In the genomic region with DNA sequence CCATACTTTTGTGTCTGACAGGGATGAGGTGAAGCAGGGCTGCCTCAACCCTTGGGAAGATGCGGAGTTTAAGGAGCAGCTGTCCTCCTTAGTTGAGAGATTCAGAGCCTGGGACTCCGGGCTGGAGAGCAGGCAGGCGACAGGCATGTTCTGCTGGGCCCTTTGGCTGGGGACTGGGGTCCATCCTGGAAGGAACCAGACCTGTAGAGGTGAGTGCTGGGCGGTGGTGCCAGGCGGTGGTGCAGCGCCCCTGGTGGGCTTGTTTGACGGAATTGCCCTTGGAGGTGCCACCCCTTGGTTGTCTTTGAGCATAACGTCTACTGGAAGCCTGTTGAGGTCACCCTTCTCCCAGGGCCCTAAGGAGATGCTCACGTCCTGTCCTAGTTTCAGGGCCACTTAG, we compare ENCODE assay signal across 39 cellular contexts. TPM values are rescaled to one million over a fixed set of nuclear protein-coding genes. Genes with fewer than 3 reads are reported as not detected.
A peak's percentile ranks its signal among the peaks of the same experiment; 100 is the strongest.
DNase-seq lines count a peak whose midpoint lies in the region; ATAC-seq, FAIRE-seq and TF ChIP-seq lines count a peak whose summit lies in the region.
"Had no signal": no experiment of that assay in that cellular context is flagged by ENCODE, and none has a peak within 500 bp of the region (broad histone marks: within the 10 kb centered on the region; RNA-seq: fewer than 3 reads in every experiment).

No MANE protein-coding gene starts in this region.

- ATAC-seq in K562 = no peak
- ATAC-seq: effector memory CD8-positive, alpha-beta T cell; stimulated activated naive CD8-positive, alpha-beta T cell treated with anti-CD3 and anti-CD28 coated beads, Interleukin-15, Interleukin-2, amounts not matched to agents 100 U/mL and 50 U/mL, for 24 hours had no signal

- no peak for TF ChIP-seq EP300 in K562 (IDR thresholded peaks at IDR 0.05; ENCODE audit: low read length)
- no peak for TF ChIP-seq EP300 in suprapubic skin (IDR thresholded peaks at IDR 0.05)

- POLR2A ChIA-PET in K562 (lab: Yijun Ruan, JAX) = interaction anchor here (0.7 kb wide), 1 partner anchor 35 kb away, joined by 5 read pairs; no protein-coding TSS in a partner anchor

- DNase-seq in NCI-H82 (lab: John Stamatoyannopoulos, UW) (peak; percentile 36), NCI-H82 treated with DMSO at 0.1 percent for 48 hours (lab: John Stamatoyannopoulos, UW; ENCODE audit: unreplicated experiment) (no peak), HFFc6 (no peak), K562 (ENCODE audit: extremely low read depth in 1 of 4, low spot score in 3 of 4) (no peak), neural progenitor cell (ENCODE audit: low spot score) (no peak), MM.1S (no peak), suprapubic skin (ENCODE audit: low spot score in 2 of 2) (no peak), D721Med (ENCODE audit: insufficient read length, low spot score) (no peak)
- DNase-seq: 8988T; activated CD4-positive, alpha-beta T cell treated with anti-CD3 and anti-CD28 coated beads for 48 hours; activated effector memory CD4-positive, alpha-beta T cell treated with Interleukin-2 at 50 U/mL for 16 hours; activated T-cell treated with anti-CD3 and anti-CD28 coated beads, Interleukin-2, amount 50 U/mL, for 1 hour; CD4-positive, CD25-positive, alpha-beta regulatory T cell; cortex of kidney; effector memory CD8-positive, alpha-beta T cell; glutamatergic neuron; KBM-7; left ventricle myocardium inferior; MG63; NCI-H1417; NCI-H2081 treated with DMSO at 0.1 percent for 48 hours; NCI-H2227 treated with DMSO at 0.1 percent for 48 hours; retina; stimulated activated naive CD8-positive, alpha-beta T cell treated with anti-CD3 and anti-CD28 coated beads, Interleukin-15, Interleukin-2, amounts not matched to agents 100 U/mL and 50 U/mL, for 24 hours; SW 1271; T-helper 9 cell; testis had no signal

- H3K9ac ChIP-seq in K562 (ENCODE audit: insufficient read depth in 1 of 2, low read depth in 2 of 2, low read length in 2 of 2) (no peak overlapping the region), neural progenitor cell (no peak overlapping the region), MM.1S (ENCODE audit: low read length) (no peak overlapping the region)

- intact Hi-C loops in K562 (cut with micrococcal nuclease) = no loop called here

- H3K4me1 ChIP-seq in K562 (replicated peaks in 1 of 2; ENCODE audit: control insufficient read depth in 2 of 2, insufficient read depth in 2 of 2, low read length in 2 of 2) = peaks cover 0 to 5% of the 10 kb centered on the region in 2 experiments; a peak in 2 of 5 replicates
- no peaks in the 10 kb centered on the region for H3K4me1 ChIP-seq in neural progenitor cell
- H3K4me1 ChIP-seq in MM.1S (ENCODE audit: low read length) = no peaks in the 10 kb centered on the region
- H3K4me1 ChIP-seq in suprapubic skin = no peaks in the 10 kb centered on the region
- H3K4me1 ChIP-seq: left ventricle myocardium inferior, testis had no signal

- H3K36me3 ChIP-seq in K562 (ENCODE audit: control insufficient read depth, insufficient read depth, low read length) (no peaks in the 10 kb centered on the region), neural progenitor cell (no peaks in the 10 kb centered on the region), MM.1S (replicated peaks; ENCODE audit: insufficient read depth, low read length) (no peaks in the 10 kb centered on the region), suprapubic skin (no peaks in the 10 kb centered on the region)
- H3K36me3 ChIP-seq: left ventricle myocardium inferior, MG63, pancreas, SJCRH30 had no signal

- TF ChIP-seq CTCF in HFFc6 (IDR thresholded peaks at IDR 0.05) = peak; percentile 24; the same call in 1 of the 2 replicates
- TF ChIP-seq CTCF in K562 (IDR thresholded peaks at IDR 0.05 in 2 of 3, conservative IDR thresholded peaks at IDR 0.05 in 1 of 3; ENCODE audit: insufficient read depth in 2 of 3, low read depth in 1 of 3, low read length in 3 of 3) = peak; percentile 12 to 59 (median 18); a peak in 4 of 6 replicates
- peak; percentile 29 for TF ChIP-seq CTCF in neural progenitor cell (IDR thresholded peaks at IDR 0.05)
- TF ChIP-seq CTCF in MM.1S (IDR thresholded peaks at IDR 0.05; ENCODE audit: low read length) = no peak
- no peak for TF ChIP-seq CTCF in suprapubic skin (IDR thresholded peaks at IDR 0.05)
- no peak for TF ChIP-seq CTCF in D721Med (IDR thresholded peaks at IDR 0.05; ENCODE audit: insufficient read depth, missing control alignments)

- no peaks in the 10 kb centered on the region for H4K20me1 ChIP-seq in K562 (replicated peaks; ENCODE audit: control insufficient read depth, insufficient read depth, low read length)
- no peaks in the 10 kb centered on the region for H4K20me1 ChIP-seq in neural progenitor cell (ENCODE audit: low read depth)
- no peaks in the 10 kb centered on the region for H4K20me1 ChIP-seq in MM.1S (ENCODE audit: insufficient read depth, low read length)

- H3K9me3 Mint-ChIP-seq in HFFc6 = peaks cover 41% of the 10 kb centered on the region
- H3K9me3 Mint-ChIP-seq in neural progenitor cell = no peaks in the 10 kb centered on the region
- H3K9me3 Mint-ChIP-seq: effector memory CD8-positive, alpha-beta T cell; neural crest cell had no signal

- H3K4me3 ChIP-seq in K562 (no peak overlapping the region), neural progenitor cell (no peak overlapping the region), MM.1S (ENCODE audit: low read length) (no peak overlapping the region), suprapubic skin (no peak overlapping the region)
- H3K4me3 ChIP-seq: left ventricle myocardium inferior, MG63, pancreas, SJCRH30, testis had no signal

- CTCF ChIA-PET in K562 (lab: Yijun Ruan, JAX; ENCODE audit: low intra/inter-chr PET ratio) = no interaction called here

- no peak for FAIRE-seq in K562 (lab: Jason Lieb, UNC)
- no peak for FAIRE-seq in D721Med (lab: Jason Lieb, UNC)
- FAIRE-seq: bronchial epithelial cell, GM12891, keratinocyte, pancreas, RCC 7860, small intestine had no signal

- H3K27ac Mint-ChIP-seq in HFFc6 (no peak overlapping the region), neural progenitor cell (no peak overlapping the region)
- H3K27ac Mint-ChIP-seq: activated naive CD8-positive, alpha-beta T cell; CD4-positive, CD25-positive, alpha-beta regulatory T cell; effector memory CD8-positive, alpha-beta T cell had no signal

- H3K9me1 ChIP-seq in K562 (ENCODE audit: control insufficient read depth, insufficient read depth, low read length) = no peaks in the 10 kb centered on the region

- H3K9me3 ChIP-seq in K562 (replicated peaks; ENCODE audit: control insufficient read depth, insufficient read depth, low read depth, low read length) (no peaks in the 10 kb centered on the region), neural progenitor cell (ENCODE audit: low read depth) (no peaks in the 10 kb centered on the region), MM.1S (replicated peaks; ENCODE audit: insufficient read depth, low read length) (no peaks in the 10 kb centered on the region), suprapubic skin (no peaks in the 10 kb centered on the region)
- H3K9me3 ChIP-seq: left ventricle myocardium inferior, MG63, pancreas, testis had no signal

- in situ Hi-C loops in K562 (cut with MboI) = no loop called here

- H2AFZ ChIP-seq in K562 (ENCODE audit: low read depth, low read length) = no peak overlapping the region
- no peak overlapping the region for H2AFZ ChIP-seq in neural progenitor cell (replicated peaks)
- no peak overlapping the region for H2AFZ ChIP-seq in MM.1S (ENCODE audit: low read length)

- H3K4me2 ChIP-seq in K562 (ENCODE audit: insufficient read depth, low read length) (no peak overlapping the region), neural progenitor cell (no peak overlapping the region), MM.1S (ENCODE audit: low read depth, low read length) (no peak overlapping the region)

- H3F3A ChIP-seq in neural progenitor cell (ENCODE audit: low read depth) (no peaks in the 10 kb centered on the region), MM.1S (ENCODE audit: insufficient read depth, low read length) (no peaks in the 10 kb centered on the region)

- H3K79me2 ChIP-seq in K562 (ENCODE audit: control insufficient read depth, insufficient read depth, low read length) (no peaks in the 10 kb centered on the region), neural progenitor cell (ENCODE audit: low read depth) (no peaks in the 10 kb centered on the region), MM.1S (ENCODE audit: low read length) (no peaks in the 10 kb centered on the region)

- BruUV-seq in K562 (replicated peaks; lab: Mats Ljungman, UMichigan) = no TSS peak

- WGBS in K562 (ENCODE audit: insufficient coverage, low coverage, missing lambda C conversion rate) = 6% methylated on average over 9 of the region's 9 CpGs
- 97% methylated on average over 9 of the region's 9 CpGs for whole genome bisulfite sequencing in suprapubic skin

- H3K36me3 Mint-ChIP-seq in HFFc6 (ENCODE audit: low read depth) = peaks cover 27% of the 10 kb centered on the region
- no peaks in the 10 kb centered on the region for H3K36me3 Mint-ChIP-seq in neural progenitor cell
- H3K36me3 Mint-ChIP-seq: activated naive CD8-positive, alpha-beta T cell; CD4-positive, CD25-positive, alpha-beta regulatory T cell had no signal

- H3K27me3 ChIP-seq in K562 (ENCODE audit: control insufficient read depth in 2 of 2, insufficient read depth in 2 of 2, low read length in 2 of 2) (peaks cover 22 to 63% of the 10 kb centered on the region in 2 experiments), neural progenitor cell (no peaks in the 10 kb centered on the region), MM.1S (replicated peaks; ENCODE audit: insufficient read depth, low read length) (no peaks in the 10 kb centered on the region), suprapubic skin (no peaks in the 10 kb centered on the region)
- H3K27me3 ChIP-seq: MG63, pancreas, SJCRH30, testis had no signal

- no peak for TF ChIP-seq RAD21 in K562 (CRISPR knock-in tag; conservative IDR thresholded peaks at IDR 0.05 in 1 of 2, IDR thresholded peaks at IDR 0.05 in 1 of 2)

- H3K4me1 Mint-ChIP-seq in HFFc6 (ENCODE audit: low read depth) = peaks cover 17% of the 10 kb centered on the region
- H3K4me1 Mint-ChIP-seq in neural progenitor cell = peaks cover 3% of the 10 kb centered on the region
- H3K4me1 Mint-ChIP-seq: CD4-positive, CD25-positive, alpha-beta regulatory T cell; neural crest cell had no signal

- peaks cover 40% of the 10 kb centered on the region for H3K27me3 Mint-ChIP-seq in HFFc6 (ENCODE audit: insufficient read depth)
- peaks cover 2% of the 10 kb centered on the region for H3K27me3 Mint-ChIP-seq in neural progenitor cell (ENCODE audit: insufficient read depth, low read depth)

- no peak for TF ChIP-seq POLR2A in K562 (conservative IDR thresholded peaks at IDR 0.05)
- no peak for TF ChIP-seq POLR2A in suprapubic skin (IDR thresholded peaks at IDR 0.05)

- H3K4me3 Mint-ChIP-seq in HFFc6 (no peak overlapping the region), neural progenitor cell (no peak overlapping the region)
- H3K4me3 Mint-ChIP-seq: activated naive CD8-positive, alpha-beta T cell; CD4-positive, CD25-positive, alpha-beta regulatory T cell; effector memory CD8-positive, alpha-beta T cell; neural crest cell had no signal

- H3K9me2 ChIP-seq in MM.1S (replicated peaks; ENCODE audit: insufficient read depth, low read length) = no peaks in the 10 kb centered on the region

- H3K27ac ChIP-seq in K562 (ENCODE audit: extremely low read depth, low read depth, low read length) = no peak overlapping the region
- no peak overlapping the region for H3K27ac ChIP-seq in neural progenitor cell
- no peak overlapping the region for H3K27ac ChIP-seq in MM.1S (ENCODE audit: low read length)
- no peak overlapping the region for H3K27ac ChIP-seq in suprapubic skin
- H3K27ac ChIP-seq: left ventricle myocardium inferior, SJCRH30, testis, VCaP had no signal

RNA-seq across cellular contexts. Expression of a gene that starts 20.6 kb away (rescaled TPM):
- total RNA-seq in HFFc6 (2021; fragmentation: NEBNext Ultra II Directional; extraction: Animal tissue kit (Norgen Biotek cat#: 25700)) = not detected
- not detected in 2 replicates for total RNA-seq in K562 (2011; cell fraction: chromatin; rRNA removed; ENCODE audit: low replicate concordance)
- not detected in 2 replicates for total RNA-seq in K562 (2011; cell fraction: nucleolus; rRNA removed)
- not detected in 2 replicates for total RNA-seq in K562 (2011; cell fraction: nucleoplasm; rRNA removed)
- not detected in 2 replicates for total RNA-seq in K562 (2014; rRNA removed)
- not detected in 2 replicates for total RNA-seq in K562 (2014; rRNA removed; fragmentation: Illumina TruSeq; extraction: Trizol)
- not detected in 2 replicates for total RNA-seq in K562 (2015; rRNA removed; fragmentation: Illumina TruSeq; extraction: Trizol)
- total RNA-seq in K562 (2021) = not detected in 2 replicates
- polyA plus RNA-seq in K562 (2011; rRNA removed) = not detected in 2 replicates
- polyA plus RNA-seq in K562 (2011; cell fraction: cytosol; rRNA removed) = not detected in 2 replicates
- polyA plus RNA-seq in K562 (2011; cell fraction: nucleus; rRNA removed) = not detected in 2 replicates
- polyA plus RNA-seq in K562 (2012) = not detected in 2 replicates
- polyA plus RNA-seq in K562 (2014; fragmentation: Illumina TruSeq; extraction: Trizol) = not detected in 2 replicates
- not detected for polyA plus RNA-seq in K562 (2014; fragmentation: Nextera tagmentation; extraction: Ambion mirVana)
- polyA plus RNA-seq in K562 (2014; rRNA removed) = not detected in 2 replicates
- polyA minus RNA-seq in K562 (2011; rRNA and poly(A)+ RNA removed) = not detected in 2 replicates
- polyA minus RNA-seq in K562 (2011; cell fraction: cytosol; rRNA and poly(A)+ RNA removed) = not detected in 2 replicates
- not detected in 2 replicates for polyA minus RNA-seq in K562 (2011; cell fraction: nucleus; rRNA and poly(A)+ RNA removed)
- total RNA-seq in neural progenitor cell (ENCODE audit: low replicate concordance) = not detected in 2 replicates
- total RNA-seq in suprapubic skin = 10 to 100 TPM; 34.1 to 64.3 (median 62.4) TPM
- total RNA-seq: bronchial epithelial cell; CD4-positive, CD25-positive, alpha-beta regulatory T cell; Daoy; HT1080; left ventricle myocardium inferior; neural crest cell had no signal
- polyA plus RNA-seq: CD4-positive, CD25-positive, alpha-beta regulatory T cell had no signal

Comparison
In these comparisons a context has a peak if more than half of its experiments do, and no peak if none do; other contexts are left out.
1. CTCF ChIP-seq: peak in HFFc6 (single experiment), K562 (3 of 3) and neural progenitor cell (single experiment); none in MM.1S (single experiment), suprapubic skin (0 of 2) and D721Med (single experiment).
2. RNA of a gene that starts 20.6 kb away (total RNA-seq): 34.1 to 64.3 TPM in suprapubic skin; not detected in HFFc6, not detected in K562 and not detected in neural progenitor cell; every median in the first group is over 10 times any median in the second.